Comparison of ENCODE assay signal across 24 cellular contexts in genomic region chr19:17454579-17454978, GRCh38. TPM values are rescaled to one million over a fixed set of nuclear protein-coding genes. Genes with fewer than 3 reads are reported as not detected.
DNase-seq lines count a peak whose midpoint lies in the region; ATAC-seq and TF ChIP-seq lines count a peak whose summit lies in the region.
"Had no signal": no experiment of that assay in that cellular context is flagged by ENCODE, and none has a peak within 500 bp of the region (broad histone marks: within the 10 kb centered on the region; RNA-seq: fewer than 3 reads in every experiment).

No MANE protein-coding gene starts in this region.

- TF ChIP-seq CTCF in HEK293 (tag by site-specific recombination; IDR thresholded peaks at IDR 0.05), result no peak
- no peak for TF ChIP-seq CTCF in WERI-Rb-1 (IDR thresholded peaks at IDR 0.05; ENCODE audit: low read depth, low read length)

- H3K4me1 Mint-ChIP-seq in natural killer cell treated with Interleukin-12 subunit alpha and Interleukin-12 subunit beta and Interleukin-15 and Interleukin-18, amount 100 ng/mL, for 72 hours (ENCODE audit: low read depth in 2 of 2), result peaks cover 6 to 8% of the 10 kb centered on the region in 2 donors

- peak; percentile 88 for DNase-seq in WERI-Rb-1
- peak; percentile 61 for DNase-seq in iPS-NIHi7 (ENCODE audit: extremely low spot score)
- DNase-seq in natural killer cell treated with Interleukin-12 subunit alpha and Interleukin-12 subunit beta and Interleukin-15 and Interleukin-18, amount 100 ng/mL, for 72 hours (ENCODE audit: low spot score), result no peak
- DNase-seq in activated naive CD4-positive, alpha-beta T cell treated with anti-CD3 and anti-CD28 coated beads, Interleukin-2, amount 50 U/mL, for 16 hours, result no peak
- DNase-seq in ecto neural progenitor cell (ENCODE audit: low spot score), result no peak
- DNase-seq: activated CD8-positive, alpha-beta T cell treated with anti-CD3 and anti-CD28 coated beads, Interleukin-2, amount 10 ng/mL, durations not matched to agents 7 days and 5 days; activated T-cell treated with anti-CD3 and anti-CD28 coated beads, Interleukin-2, amount 50 U/mL, for 48 hours; body of pancreas; CD8-positive, alpha-beta T cell; colonic mucosa; hippocampal formation; NCI-H1105 treated with DMSO at 0.1 percent for 48 hours; NCI-H2107; NK-92 treated with Interleukin-12 subunit alpha and Interleukin-12 subunit beta, amount 100 ng/mL, for 24 hours; stimulated activated CD4-positive, alpha-beta T cell treated with anti-CD3 and anti-CD28 coated beads, Interleukin-4, amount 100 ng/mL, for 24 hours; T1000 had no signal

- H3K4me1 ChIP-seq in ES-I3 (ENCODE audit: insufficient read depth, low read length) (no peaks in the 10 kb centered on the region), HEK293 (ENCODE audit: control insufficient read depth, insufficient read depth, low read length) (no peaks in the 10 kb centered on the region)
- H3K4me1 ChIP-seq: colonic mucosa had no signal

- ATAC-seq in natural killer cell treated with Interleukin-12 subunit alpha and Interleukin-12 subunit beta and Interleukin-15 and Interleukin-18, amount 100 ng/mL, for 72 hours, result no peak
- ATAC-seq in GM21447 (IDR thresholded peaks at IDR 0.05; ENCODE audit: unreplicated experiment), result no peak
- ATAC-seq: activated CD4-positive, CD25-positive, alpha-beta regulatory T cell treated with anti-CD3 and anti-CD28 coated beads, Interleukin-2, amount 50 U/mL, for 24 hours; activated CD8-positive, alpha-beta T cell treated with anti-CD3 and anti-CD28 coated beads, Interleukin-2, amount 10 ng/mL, durations not matched to agents 7 days and 5 days; body of pancreas; CD8-positive, alpha-beta T cell; left lobe of liver had no signal

- H3K36me3 Mint-ChIP-seq in natural killer cell treated with Interleukin-12 subunit alpha and Interleukin-12 subunit beta and Interleukin-15 and Interleukin-18, amount 100 ng/mL, for 72 hours, result no peaks in the 10 kb centered on the region
- H3K36me3 Mint-ChIP-seq: CD8-positive, alpha-beta T cell had no signal

- no peak overlapping the region for H3K27ac ChIP-seq in HEK293 (ENCODE audit: extremely low read depth, low read depth, low read length)
- H3K27ac ChIP-seq in WERI-Rb-1, result peak overlapping the region; percentile 80
- H3K27ac ChIP-seq: body of pancreas, colonic mucosa had no signal

- POLR2A ChIA-PET in HEK293 (lab: Yijun Ruan, JAX), result no interaction called here

- no peaks in the 10 kb centered on the region for H3K27me3 ChIP-seq in WERI-Rb-1 (ENCODE audit: insufficient read depth, low read depth, severe bottlenecking)

- H3K36me3 ChIP-seq in ES-I3 (ENCODE audit: insufficient read depth, low read length), result no peaks in the 10 kb centered on the region
- no peaks in the 10 kb centered on the region for H3K36me3 ChIP-seq in HEK293 (ENCODE audit: control insufficient read depth in 2 of 2, insufficient read depth in 1 of 2, low read length in 2 of 2)
- H3K36me3 ChIP-seq in WERI-Rb-1, result peaks cover 20% of the 10 kb centered on the region
- H3K36me3 ChIP-seq: colonic mucosa had no signal

- H3K9me3 ChIP-seq in ES-I3 (ENCODE audit: control insufficient read depth, insufficient read depth, low read length), result no peaks in the 10 kb centered on the region
- H3K9me3 ChIP-seq in HEK293 (ENCODE audit: control insufficient read depth, insufficient read depth, low read depth, low read length), result no peaks in the 10 kb centered on the region
- no peaks in the 10 kb centered on the region for H3K9me3 ChIP-seq in WERI-Rb-1 (ENCODE audit: severe bottlenecking)
- H3K9me3 ChIP-seq: body of pancreas, colonic mucosa had no signal

- no peak overlapping the region for H3K27ac Mint-ChIP-seq in natural killer cell treated with Interleukin-12 subunit alpha and Interleukin-12 subunit beta and Interleukin-15 and Interleukin-18, amount 100 ng/mL, for 72 hours
- H3K27ac Mint-ChIP-seq: activated CD8-positive, alpha-beta T cell treated with anti-CD3 and anti-CD28 coated beads, Interleukin-2, amount 10 ng/mL, durations not matched to agents 7 days and 5 days; activated naive CD8-positive, alpha-beta T cell; CD8-positive, alpha-beta T cell had no signal

- no peaks in the 10 kb centered on the region for H3K9me3 Mint-ChIP-seq in natural killer cell treated with Interleukin-12 subunit alpha and Interleukin-12 subunit beta and Interleukin-15 and Interleukin-18, amount 100 ng/mL, for 72 hours
- H3K9me3 Mint-ChIP-seq: CD8-positive, alpha-beta T cell had no signal

- no peak overlapping the region for H3K4me3 Mint-ChIP-seq in natural killer cell treated with Interleukin-12 subunit alpha and Interleukin-12 subunit beta and Interleukin-15 and Interleukin-18, amount 100 ng/mL, for 72 hours
- H3K4me3 Mint-ChIP-seq: activated CD8-positive, alpha-beta T cell treated with anti-CD3 and anti-CD28 coated beads, Interleukin-2, amount 10 ng/mL, durations not matched to agents 7 days and 5 days; activated naive CD8-positive, alpha-beta T cell; CD8-positive, alpha-beta T cell had no signal

- H3K9ac ChIP-seq in ES-I3 (ENCODE audit: low read depth, low read length), result peak overlapping the region; percentile 32; the same call in 1 of the 2 replicates

- CTCF ChIA-PET in HEK293 (lab: Yijun Ruan, JAX), result interaction anchor here (0.5 to 1.9 kb wide), 9 partner anchors 10 to 533 kb away, joined by 3 to 11 read pairs (median 3); no protein-coding TSS in a partner anchor

- peaks cover 18 to 25% of the 10 kb centered on the region in 2 donors for H3K27me3 Mint-ChIP-seq in natural killer cell treated with Interleukin-12 subunit alpha and Interleukin-12 subunit beta and Interleukin-15 and Interleukin-18, amount 100 ng/mL, for 72 hours

- H3K4me3 ChIP-seq in HEK293 (ENCODE audit: low read depth, low read length), result no peak overlapping the region
- H3K4me3 ChIP-seq in WERI-Rb-1 (ENCODE audit: low read depth, low read length), result peak overlapping the region; percentile 25; the same call in 1 of the 2 replicates
- H3K4me3 ChIP-seq: body of pancreas, colonic mucosa, smooth muscle cell had no signal

TF ChIP-seq in HEK293, 187 proteins besides CTCF, POLR2A, EP300 and RAD21 (continues in another document):
- TF ChIP-seq ZNF416 (tag by site-specific recombination; IDR thresholded peaks at IDR 0.05) (no peak), ZNF560 (tag by site-specific recombination; IDR thresholded peaks at IDR 0.05; ENCODE audit: borderline replicate concordance) (no peak), ZNF112 (tag by site-specific recombination; IDR thresholded peaks at IDR 0.05) (no peak), ZNF341 (tag by site-specific recombination; IDR thresholded peaks at IDR 0.05; ENCODE audit: low read depth) (peak; percentile 62), EGR2 (tag by site-specific recombination; IDR thresholded peaks at IDR 0.05; ENCODE audit: low read depth) (0 out of 2 replicates have a peak, but pooled peaks have one; percentile 25), KLF9 (tag by site-specific recombination; IDR thresholded peaks at IDR 0.05; ENCODE audit: low read depth) (no peak), MZF1 (tag by site-specific recombination; IDR thresholded peaks at IDR 0.05; ENCODE audit: borderline replicate concordance) (no peak), ZFP41 (tag by site-specific recombination; IDR thresholded peaks at IDR 0.05; ENCODE audit: borderline replicate concordance) (no peak), ZNF843 (tag by site-specific recombination; IDR thresholded peaks at IDR 0.05) (no peak), ZNF639 (tag by site-specific recombination; IDR thresholded peaks at IDR 0.05) (no peak), ZNF391 (tag by site-specific recombination; IDR thresholded peaks at IDR 0.05; ENCODE audit: borderline replicate concordance, low read depth) (no peak), ZNF621 (tag by site-specific recombination; IDR thresholded peaks at IDR 0.05) (no peak), PBX3 (CRISPR knock-in tag; IDR thresholded peaks at IDR 0.05) (no peak)

RNA-seq across cellular contexts. Expression of gene TMEM221, which starts 6.1 kb away (rescaled TPM):
- total RNA-seq in natural killer cell treated with Interleukin-12 subunit alpha and Interleukin-12 subunit beta and Interleukin-15 and Interleukin-18, amount 100 ng/mL, for 72 hours, result not detected
- total RNA-seq: activated CD8-positive, alpha-beta T cell treated with anti-CD3 and anti-CD28 coated beads, Interleukin-2, amount 10 ng/mL, durations not matched to agents 7 days and 5 days; CD8-positive, alpha-beta T cell; colonic mucosa; fibroblast of villous mesenchyme had no signal

RNA-seq across cellular contexts. Expression of gene NXNL1, which starts 6.1 kb away (rescaled TPM):
- not detected for total RNA-seq in natural killer cell treated with Interleukin-12 subunit alpha and Interleukin-12 subunit beta and Interleukin-15 and Interleukin-18, amount 100 ng/mL, for 72 hours
- total RNA-seq: activated CD8-positive, alpha-beta T cell treated with anti-CD3 and anti-CD28 coated beads, Interleukin-2, amount 10 ng/mL, durations not matched to agents 7 days and 5 days; body of pancreas; CD8-positive, alpha-beta T cell; colonic mucosa; fibroblast of villous mesenchyme; left lobe of liver had no signal

RNA-seq across cellular contexts. Expression of gene SLC27A1, which starts 15.7 kb away (rescaled TPM):
- total RNA-seq in natural killer cell treated with Interleukin-12 subunit alpha and Interleukin-12 subunit beta and Interleukin-15 and Interleukin-18, amount 100 ng/mL, for 72 hours, result 1 to 10 TPM; 2.2 to 6.0 TPM

RNA-seq across cellular contexts. Expression of gene MVB12A, which starts 34.7 kb away (rescaled TPM):
- 10 to 100 TPM; 37.0 to 45.9 TPM for total RNA-seq in natural killer cell treated with Interleukin-12 subunit alpha and Interleukin-12 subunit beta and Interleukin-15 and Interleukin-18, amount 100 ng/mL, for 72 hours

RNA-seq across cellular contexts. Expression of gene BST2, which starts 49.1 kb away (rescaled TPM):
- total RNA-seq in natural killer cell treated with Interleukin-12 subunit alpha and Interleukin-12 subunit beta and Interleukin-15 and Interleukin-18, amount 100 ng/mL, for 72 hours, result 100 to 1,000 TPM; 150 to 282 TPM

Comparison
In these comparisons a context has a peak if more than half of its experiments do, and no peak if none do; other contexts are left out.
1. DNase-seq: peak in WERI-Rb-1 (single experiment) and iPS-NIHi7 (single experiment); none in natural killer cell treated with Interleukin-12 subunit alpha and Interleukin-12 subunit beta and Interleukin-15 and Interleukin-18, amount 100 ng/mL, for 72 hours (single experiment), activated naive CD4-positive, alpha-beta T cell treated with anti-CD3 and anti-CD28 coated beads, Interleukin-2, amount 50 U/mL, for 16 hours (single experiment) and ecto neural progenitor cell (single experiment).